Comparison of ENCODE assay signal across 13 cellular contexts in the genomic region with DNA sequence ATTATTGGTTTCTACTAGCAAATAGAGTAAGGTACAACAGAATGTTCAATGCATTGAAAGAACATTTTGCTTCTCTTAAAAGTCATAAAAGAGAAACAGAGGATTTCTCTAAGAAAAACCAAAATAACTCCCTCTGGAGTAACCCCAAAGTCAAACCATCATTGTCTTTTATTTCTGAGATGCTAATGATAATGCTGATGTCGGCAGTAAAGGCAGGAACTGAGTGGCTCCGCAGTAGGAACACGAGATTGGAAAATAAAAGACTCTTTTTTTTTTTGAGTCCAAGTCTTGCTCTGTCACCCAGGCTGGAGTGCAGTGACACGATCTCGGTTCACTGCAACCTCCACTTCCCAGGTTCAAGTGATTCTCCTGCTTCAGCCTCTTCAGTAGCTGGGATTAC. TPM values are rescaled to one million over a fixed set of nuclear protein-coding genes. Genes with fewer than 3 reads are reported as not detected.
DNase-seq lines count a peak whose midpoint lies in the region; ATAC-seq, FAIRE-seq and TF ChIP-seq lines count a peak whose summit lies in the region.
"Had no signal": no experiment of that assay in that cellular context is flagged by ENCODE, and none has a peak within 500 bp of the region (broad histone marks: within the 10 kb centered on the region; RNA-seq: fewer than 3 reads in every experiment).

No MANE protein-coding gene starts in this region.

- peak overlapping the region in 2 of 3 experiments; percentile 40 to 52; a peak in 2 of 7 replicates for H3K27ac Mint-ChIP-seq in H9
- no peak overlapping the region for H3K27ac Mint-ChIP-seq in neural progenitor cell
- no peak overlapping the region for H3K27ac Mint-ChIP-seq in GM23338
- no peak overlapping the region for H3K27ac Mint-ChIP-seq in effector memory CD8-positive, alpha-beta T cell
- H3K27ac Mint-ChIP-seq: CD4-positive, alpha-beta T cell had no signal

- H3K79me2 ChIP-seq in H9 (ENCODE audit: insufficient read depth, low read length) (peaks cover 6% of the 10 kb centered on the region; the same call in 1 of the 2 replicates), K562 (ENCODE audit: control insufficient read depth, insufficient read depth, low read length) (no peaks in the 10 kb centered on the region), neural progenitor cell (ENCODE audit: low read depth) (peaks cover 32% of the 10 kb centered on the region), GM23338 (replicated peaks; ENCODE audit: insufficient read depth) (peaks cover 17% of the 10 kb centered on the region)

- H3T11ph ChIP-seq in H9 (ENCODE audit: low read length): peak overlapping the region; percentile 76

- H3F3A ChIP-seq in neural progenitor cell (ENCODE audit: low read depth) (peaks cover 31% of the 10 kb centered on the region), GM23338 (replicated peaks; ENCODE audit: low read depth) (no peaks in the 10 kb centered on the region; the same call in 1 of the 2 replicates)

- TF ChIP-seq EP300 in K562 (IDR thresholded peaks at IDR 0.05; ENCODE audit: low read length): no peak

- peaks cover 0 to 4% (median 0%) of the 10 kb centered on the region in 3 experiments; a peak in 1 of 7 replicates for H3K36me3 Mint-ChIP-seq in H9 (ENCODE audit: insufficient read depth in 1 of 3, low read depth in 3 of 3)
- H3K36me3 Mint-ChIP-seq in neural progenitor cell: peaks cover 4% of the 10 kb centered on the region
- no peaks in the 10 kb centered on the region for H3K36me3 Mint-ChIP-seq in GM23338 (ENCODE audit: low read depth)
- no peaks in the 10 kb centered on the region for H3K36me3 Mint-ChIP-seq in effector memory CD8-positive, alpha-beta T cell (ENCODE audit: insufficient read depth)

- H4K20me1 ChIP-seq in H9 (ENCODE audit: control insufficient read depth, insufficient read depth, insufficient read length) (no peaks in the 10 kb centered on the region), K562 (replicated peaks; ENCODE audit: control insufficient read depth, insufficient read depth, low read length) (no peaks in the 10 kb centered on the region), neural progenitor cell (ENCODE audit: low read depth) (peaks cover 12% of the 10 kb centered on the region), GM23338 (replicated peaks; ENCODE audit: insufficient read depth) (no peaks in the 10 kb centered on the region)
- H4K20me1 ChIP-seq: BLaER1 treated with 17β-estradiol and CSF1 and Interleukin-3, amounts not matched to agents 10 nM and 100 nM had no signal

- H2BK120ac ChIP-seq in H9 (ENCODE audit: low read depth, low read length, poor library complexity, severe bottlenecking): no peak overlapping the region

- no peak for TF ChIP-seq POLR2A in K562 (conservative IDR thresholded peaks at IDR 0.05)

- peaks cover 30 to 39% of the 10 kb centered on the region in 2 experiments for H3K4me1 Mint-ChIP-seq in H9
- H3K4me1 Mint-ChIP-seq in neural progenitor cell: peaks cover 26% of the 10 kb centered on the region
- H3K4me1 Mint-ChIP-seq in GM23338: peaks cover 39% of the 10 kb centered on the region
- peaks cover 10 to 18% of the 10 kb centered on the region in 2 donors for H3K4me1 Mint-ChIP-seq in effector memory CD8-positive, alpha-beta T cell (ENCODE audit: low read depth in 2 of 2)

- no peaks in the 10 kb centered on the region for H3K9me1 ChIP-seq in K562 (ENCODE audit: control insufficient read depth, insufficient read depth, low read length)

- H2AK5ac ChIP-seq in H9 (ENCODE audit: insufficient read length, low read length): no peak overlapping the region

- in situ Hi-C loops in K562 (cut with MboI): no loop called here

- intact Hi-C loops in K562 (cut with micrococcal nuclease): loop anchor here (5.0 kb wide), 1 partner anchor 33 kb away; no protein-coding TSS in a partner anchor

- H4K91ac ChIP-seq in H9 (ENCODE audit: insufficient read length, low read depth, low read length): no peak overlapping the region

- no peak overlapping the region for H3K14ac ChIP-seq in H9 (ENCODE audit: insufficient read depth, low read length)

- H3K36me3 ChIP-seq in K562 (ENCODE audit: control insufficient read depth, insufficient read depth, low read length) (no peaks in the 10 kb centered on the region), neural progenitor cell (no peaks in the 10 kb centered on the region), GM23338 (ENCODE audit: insufficient read depth) (no peaks in the 10 kb centered on the region)
- H3K36me3 ChIP-seq: BLaER1 treated with 17β-estradiol and CSF1 and Interleukin-3, amounts not matched to agents 10 nM and 100 nM had no signal

- no peak overlapping the region for H3K4me2 ChIP-seq in H9 (ENCODE audit: insufficient read depth, insufficient read length, low read length)
- H3K4me2 ChIP-seq in K562 (ENCODE audit: insufficient read depth, low read length): no peak overlapping the region
- H3K4me2 ChIP-seq in neural progenitor cell: no peak overlapping the region
- H3K4me2 ChIP-seq in GM23338: no peak overlapping the region
- H3K4me2 ChIP-seq: BLaER1 treated with 17β-estradiol and CSF1 and Interleukin-3, amounts not matched to agents 10 nM and 100 nM had no signal

- no peaks in the 10 kb centered on the region for H3K27me3 Mint-ChIP-seq in H9 (ENCODE audit: low read depth)
- H3K27me3 Mint-ChIP-seq in neural progenitor cell (ENCODE audit: insufficient read depth, low read depth): no peaks in the 10 kb centered on the region
- H3K27me3 Mint-ChIP-seq in GM23338 (ENCODE audit: insufficient read depth, low read depth, poor library complexity): no peaks in the 10 kb centered on the region
- no peaks in the 10 kb centered on the region for H3K27me3 Mint-ChIP-seq in effector memory CD8-positive, alpha-beta T cell
- H3K27me3 Mint-ChIP-seq: CD4-positive, alpha-beta T cell had no signal

- H3K4me3 Mint-ChIP-seq in H9 (no peak overlapping the region), neural progenitor cell (no peak overlapping the region), GM23338 (no peak overlapping the region)
- H3K4me3 Mint-ChIP-seq in effector memory CD8-positive, alpha-beta T cell: no peak overlapping the region
- H3K4me3 Mint-ChIP-seq: CD4-positive, alpha-beta T cell had no signal

- POLR2A ChIA-PET in K562 (lab: Yijun Ruan, JAX): interaction anchor here (0.5 to 1.3 kb wide), 5 partner anchors 10 to 1453 kb away, joined by 3 to 4 read pairs (median 3); no protein-coding TSS in a partner anchor

- H3K18ac ChIP-seq in H9 (ENCODE audit: insufficient read length, low read depth, low read length): no peak overlapping the region

- no peak for FAIRE-seq in K562 (lab: Jason Lieb, UNC)
- FAIRE-seq: H54 had no signal

- no peak overlapping the region for H4K5ac ChIP-seq in H9 (ENCODE audit: insufficient read length, low read depth, low read length)

- DNase-seq in H9 (no peak), K562 (ENCODE audit: extremely low read depth in 1 of 4, low spot score in 3 of 4) (no peak), neural progenitor cell (ENCODE audit: low spot score) (no peak), NCI-H2171 treated with DMSO at 0.1 percent for 48 hours (lab: John Stamatoyannopoulos, UW) (no peak), GM23338 (ENCODE audit: low spot score) (no peak)
- DNase-seq in effector memory CD8-positive, alpha-beta T cell: no peak
- DNase-seq: Calu3; CD4-positive, alpha-beta T cell; DMS 273 treated with DMSO at 0.1 percent for 48 hours had no signal

- H3K23me2 ChIP-seq in H9 (ENCODE audit: insufficient read length, low read depth, low read length, poor library complexity, severe bottlenecking): no peaks in the 10 kb centered on the region

- H2BK20ac ChIP-seq in H9 (ENCODE audit: low read depth, low read length, poor library complexity, severe bottlenecking): no peak overlapping the region

- no TSS peak for BruUV-seq in K562 (replicated peaks; lab: Mats Ljungman, UMichigan)

- no peak overlapping the region for H3K56ac ChIP-seq in H9 (ENCODE audit: insufficient read length, low read depth, low read length)

- no peak overlapping the region for H2BK15ac ChIP-seq in H9 (ENCODE audit: low read depth, low read length)

- no peak overlapping the region for H2AFZ ChIP-seq in H9 (ENCODE audit: low read length)
- H2AFZ ChIP-seq in K562 (ENCODE audit: low read depth, low read length): no peak overlapping the region
- H2AFZ ChIP-seq in neural progenitor cell (replicated peaks): no peak overlapping the region
- H2AFZ ChIP-seq in GM23338: no peak overlapping the region

- TF ChIP-seq CTCF in H9 (conservative IDR thresholded peaks at IDR 0.05) (no peak), K562 (IDR thresholded peaks at IDR 0.05 in 2 of 3, conservative IDR thresholded peaks at IDR 0.05 in 1 of 3; ENCODE audit: insufficient read depth in 2 of 3, low read depth in 1 of 3, low read length in 3 of 3) (no peak), neural progenitor cell (IDR thresholded peaks at IDR 0.05) (no peak), GM23338 (conservative IDR thresholded peaks at IDR 0.05; ENCODE audit: low read depth in 2 of 2) (no peak)

- H3K9me3 ChIP-seq in H9 (ENCODE audit: control insufficient read depth, low read depth, low read length) (no peaks in the 10 kb centered on the region), K562 (replicated peaks; ENCODE audit: control insufficient read depth, insufficient read depth, low read depth, low read length) (no peaks in the 10 kb centered on the region), neural progenitor cell (ENCODE audit: low read depth) (no peaks in the 10 kb centered on the region)
- H3K9me3 ChIP-seq: BLaER1 treated with 17β-estradiol and CSF1 and Interleukin-3, amounts not matched to agents 10 nM and 100 nM had no signal

- H2BK5ac ChIP-seq in H9 (ENCODE audit: insufficient read length, low read length): no peak overlapping the region

- no peak overlapping the region for H4K8ac ChIP-seq in H9 (replicated peaks; ENCODE audit: insufficient read length, low read depth, low read length)

- H3K27me3 ChIP-seq in H9 (ENCODE audit: insufficient read depth, low read length): no peaks in the 10 kb centered on the region
- H3K27me3 ChIP-seq in K562 (ENCODE audit: control insufficient read depth in 2 of 2, insufficient read depth in 2 of 2, low read length in 2 of 2): no peaks in the 10 kb centered on the region
- no peaks in the 10 kb centered on the region for H3K27me3 ChIP-seq in neural progenitor cell
- no peaks in the 10 kb centered on the region for H3K27me3 ChIP-seq in GM23338 (ENCODE audit: insufficient read depth)
- H3K27me3 ChIP-seq: BLaER1 treated with 17β-estradiol and CSF1 and Interleukin-3, amounts not matched to agents 10 nM and 100 nM had no signal

- no peak overlapping the region for H2BK12ac ChIP-seq in H9 (ENCODE audit: insufficient read length, low read depth, low read length)

- TF ChIP-seq RAD21 in K562 (CRISPR knock-in tag; conservative IDR thresholded peaks at IDR 0.05 in 1 of 2, IDR thresholded peaks at IDR 0.05 in 1 of 2): no peak

- no peak overlapping the region for H3K27ac ChIP-seq in H9 (ENCODE audit: insufficient read length, low read depth, low read length)
- H3K27ac ChIP-seq in K562 (ENCODE audit: extremely low read depth, low read depth, low read length): no peak overlapping the region
- H3K27ac ChIP-seq in neural progenitor cell: peak overlapping the region; percentile 31
- H3K27ac ChIP-seq in GM23338 (ENCODE audit: low read depth): no peak overlapping the region
- H3K27ac ChIP-seq: BLaER1 treated with 17β-estradiol and CSF1 and Interleukin-3, amounts not matched to agents 10 nM and 100 nM had no signal

- no peak overlapping the region for H3K23ac ChIP-seq in H9 (ENCODE audit: insufficient read length, low read depth, low read length)

- H3K9ac ChIP-seq in H9 (ENCODE audit: extremely low read depth, insufficient read length, low read length) (no peak overlapping the region), K562 (ENCODE audit: insufficient read depth in 1 of 2, low read depth in 2 of 2, low read length in 2 of 2) (no peak overlapping the region), neural progenitor cell (no peak overlapping the region)
- H3K9ac ChIP-seq: BLaER1 treated with 17β-estradiol and CSF1 and Interleukin-3, amounts not matched to agents 10 nM and 100 nM had no signal

- H3K9me3 Mint-ChIP-seq in H9 (no peaks in the 10 kb centered on the region; a peak in 1 of 5 replicates), neural progenitor cell (no peaks in the 10 kb centered on the region), GM23338 (no peaks in the 10 kb centered on the region)
- H3K9me3 Mint-ChIP-seq in effector memory CD8-positive, alpha-beta T cell: no peaks in the 10 kb centered on the region
- H3K9me3 Mint-ChIP-seq: CD4-positive, alpha-beta T cell had no signal

- H3K9me2 ChIP-seq in GM23338 (ENCODE audit: insufficient read depth): no peaks in the 10 kb centered on the region

- H3K4me1 ChIP-seq in H9 (ENCODE audit: insufficient read depth, low read length): no peaks in the 10 kb centered on the region; the same call in 1 of the 2 replicates
- peaks cover 0 to 25% of the 10 kb centered on the region in 2 experiments; a peak in 4 of 5 replicates for H3K4me1 ChIP-seq in K562 (replicated peaks in 1 of 2; ENCODE audit: control insufficient read depth in 2 of 2, insufficient read depth in 2 of 2, low read length in 2 of 2)
- H3K4me1 ChIP-seq in neural progenitor cell: peaks cover 38% of the 10 kb centered on the region
- peaks cover 31% of the 10 kb centered on the region for H3K4me1 ChIP-seq in GM23338 (ENCODE audit: insufficient read depth)

- H3K79me1 ChIP-seq in H9 (ENCODE audit: insufficient read depth, low read depth, low read length, poor library complexity, severe bottlenecking): no peaks in the 10 kb centered on the region

- CTCF ChIA-PET in K562 (lab: Yijun Ruan, JAX; ENCODE audit: low intra/inter-chr PET ratio): no interaction called here

- no CpG with 5 or more reads among the region's 5 CpGs for WGBS in H9 (ENCODE audit: extremely low coverage, insufficient read length, low lambda C conversion rate)
- WGBS in K562 (ENCODE audit: insufficient coverage, low coverage, missing lambda C conversion rate): 40% methylated on average over 5 of the region's 5 CpGs

- ATAC-seq in K562 (no peak), GM23338 (no peak)
- ATAC-seq in effector memory CD8-positive, alpha-beta T cell (replicated peaks): no peak

- H3K4me3 ChIP-seq in K562 (no peak overlapping the region), neural progenitor cell (no peak overlapping the region), GM23338 (no peak overlapping the region)
- H3K4me3 ChIP-seq: BLaER1 treated with 17β-estradiol and CSF1 and Interleukin-3, amounts not matched to agents 10 nM and 100 nM had no signal

- H3K4ac ChIP-seq in H9 (ENCODE audit: low read depth, low read length): no peak overlapping the region

RNA-seq across cellular contexts. Expression of a gene that starts 2.7 kb away (rescaled TPM):
- 35.7 and 37.9 TPM in 2 replicates for total RNA-seq in H9 (2021)
- total RNA-seq in K562 (2011; cell fraction: chromatin; rRNA removed; ENCODE audit: low replicate concordance): 64.6 and 91.8 TPM in 2 replicates
- 38.7 and 42.4 TPM in 2 replicates for total RNA-seq in K562 (2011; cell fraction: nucleolus; rRNA removed)
- 39.0 and 42.2 TPM in 2 replicates for total RNA-seq in K562 (2011; cell fraction: nucleoplasm; rRNA removed)
- total RNA-seq in K562 (2014; rRNA removed): 13.0 and 13.2 TPM in 2 replicates
- total RNA-seq in K562 (2014; rRNA removed; fragmentation: Illumina TruSeq; extraction: Trizol): 19.5 and 19.9 TPM in 2 replicates
- 15.6 and 16.9 TPM in 2 replicates for total RNA-seq in K562 (2015; rRNA removed; fragmentation: Illumina TruSeq; extraction: Trizol)
- total RNA-seq in K562 (2021): 19.6 and 20.7 TPM in 2 replicates
- 36.2 and 40.1 TPM in 2 replicates for polyA plus RNA-seq in K562 (2011; rRNA removed)
- 15.1 and 27.8 TPM in 2 replicates for polyA plus RNA-seq in K562 (2011; cell fraction: cytosol; rRNA removed)
- polyA plus RNA-seq in K562 (2011; cell fraction: nucleus; rRNA removed): 28.9 and 31.8 TPM in 2 replicates
- 16.7 and 30.3 TPM in 2 replicates for polyA plus RNA-seq in K562 (2012)
- 16.3 and 21.7 TPM in 2 replicates for polyA plus RNA-seq in K562 (2014; fragmentation: Illumina TruSeq; extraction: Trizol)
- polyA plus RNA-seq in K562 (2014; fragmentation: Nextera tagmentation; extraction: Ambion mirVana): 1 to 10 TPM; 3.8 to 7.6 TPM
- polyA plus RNA-seq in K562 (2014; rRNA removed): 11.9 and 14.6 TPM in 2 replicates
- polyA minus RNA-seq in K562 (2011; rRNA and poly(A)+ RNA removed): 54.8 and 66.6 TPM in 2 replicates
- 12.9 and 15.2 TPM in 2 replicates for polyA minus RNA-seq in K562 (2011; cell fraction: cytosol; rRNA and poly(A)+ RNA removed)
- polyA minus RNA-seq in K562 (2011; cell fraction: nucleus; rRNA and poly(A)+ RNA removed): 15.3 and 30.0 TPM in 2 replicates
- total RNA-seq in neural progenitor cell (ENCODE audit: low replicate concordance): 50.6 and 97.2 TPM in 2 replicates
- 27.4 and 29.2 TPM in 2 replicates for total RNA-seq in GM23338 (2014; rRNA removed; shearing (Covaris generic))
- 12.8 and 15.1 TPM in 2 replicates for polyA plus RNA-seq in GM23338 (2016; fragmentation: Nextera tagmentation; extraction: Ambion mirVana)

RNA-seq across cellular contexts. Expression of a gene that starts 47.5 kb away (rescaled TPM):
- total RNA-seq in H9 (2021) (1.5 and 2.4 TPM in 2 replicates), K562 (2014; rRNA removed) (not detected in 2 replicates), K562 (2014; rRNA removed; fragmentation: Illumina TruSeq; extraction: Trizol) (not detected in 2 replicates), K562 (2015; rRNA removed; fragmentation: Illumina TruSeq; extraction: Trizol) (0.18 and 0.23 TPM in 2 replicates), K562 (2021) (not detected in 2 replicates), neural progenitor cell (ENCODE audit: low replicate concordance) (1.2 and 1.9 TPM in 2 replicates)
- not detected in 2 replicates for total RNA-seq in K562 (2011; cell fraction: chromatin; rRNA removed; ENCODE audit: low replicate concordance)
- total RNA-seq in K562 (2011; cell fraction: nucleolus; rRNA removed): not detected in 2 replicates
- total RNA-seq in K562 (2011; cell fraction: nucleoplasm; rRNA removed): not detected in 2 replicates
- polyA plus RNA-seq in K562 (2011; rRNA removed) (0.06 and 0.09 TPM in 2 replicates), K562 (2014; fragmentation: Illumina TruSeq; extraction: Trizol) (0.10 TPM in 1 of 2 replicates, not detected in the other), K562 (2014; fragmentation: Nextera tagmentation; extraction: Ambion mirVana) (under 1 TPM in 1 of 2 experiments, not detected in 1; 0.03 TPM), K562 (2014; rRNA removed) (0.09 and 0.11 TPM in 2 replicates), GM23338 (2016; fragmentation: Nextera tagmentation; extraction: Ambion mirVana) (1.9 and 2.7 TPM in 2 replicates)
- 0.13 TPM in 1 of 2 replicates, not detected in the other for polyA plus RNA-seq in K562 (2011; cell fraction: cytosol; rRNA removed)
- polyA plus RNA-seq in K562 (2011; cell fraction: nucleus; rRNA removed): not detected in 2 replicates
- polyA plus RNA-seq in K562 (2012): 0.07 and 0.19 TPM in 2 replicates
- polyA minus RNA-seq in K562 (2011; rRNA and poly(A)+ RNA removed): not detected in 2 replicates
- not detected in 2 replicates for polyA minus RNA-seq in K562 (2011; cell fraction: cytosol; rRNA and poly(A)+ RNA removed)
- polyA minus RNA-seq in K562 (2011; cell fraction: nucleus; rRNA and poly(A)+ RNA removed): not detected in 2 replicates
- 2.4 and 3.2 TPM in 2 replicates for total RNA-seq in GM23338 (2014; rRNA removed; shearing (Covaris generic))
- total RNA-seq: Calu3; CD4-positive, alpha-beta T cell; Daoy; HT-29 had no signal

Comparison
In these comparisons a context has a peak if more than half of its experiments do, and no peak if none do; other contexts are left out.
1. H3K27ac Mint-ChIP-seq: peak in H9 (2 of 3); none in neural progenitor cell (single experiment), GM23338 (single experiment) and effector memory CD8-positive, alpha-beta T cell (0 of 2).